In genomic region chr12:65308001-65308400, GRCh38 we compare ENCODE assay signal across 19 cellular contexts. TPM values are rescaled to one million over a fixed set of nuclear protein-coding genes. Genes with fewer than 3 reads are reported as not detected.
DNase-seq lines count a peak whose midpoint lies in the region; ATAC-seq, FAIRE-seq and TF ChIP-seq lines count a peak whose summit lies in the region.
"Had no signal": no experiment of that assay in that cellular context is flagged by ENCODE, and none has a peak within 500 bp of the region (broad histone marks: within the 10 kb centered on the region; RNA-seq: fewer than 3 reads in every experiment).

No MANE protein-coding gene starts in this region.

- no peak for TF ChIP-seq POLR2A in GM12892 (IDR thresholded peaks at IDR 0.05; ENCODE audit: low read depth, low read length)

- FAIRE-seq in GM12892 (lab: Jason Lieb, UNC), result no peak

- H3K4me1 ChIP-seq in BLaER1, result peaks cover 26% of the 10 kb centered on the region
- H3K4me1 ChIP-seq in mesodermal cell (ENCODE audit: control insufficient read depth, insufficient read depth, low read length, poor library complexity, severe bottlenecking), result peaks cover 43% of the 10 kb centered on the region
- H3K4me1 ChIP-seq: HAP-1 had no signal

- H4K20me1 ChIP-seq in BLaER1, result no peaks in the 10 kb centered on the region

- peak overlapping the region; percentile 50 for H3K4me2 ChIP-seq in BLaER1

- no peaks in the 10 kb centered on the region for H3K27me3 ChIP-seq in BLaER1

- no peaks in the 10 kb centered on the region for H3K36me3 ChIP-seq in BLaER1
- peaks cover 15% of the 10 kb centered on the region for H3K36me3 ChIP-seq in mesodermal cell (ENCODE audit: control insufficient read depth, insufficient read depth, low read length)
- H3K36me3 ChIP-seq: HAP-1 had no signal

- peak; percentile 21 to 34 for DNase-seq in Kasumi-1 (lab: John Stamatoyannopoulos, UW)
- DNase-seq in cerebellar cortex (ENCODE audit: low spot score), result peak; percentile 41
- no peak for DNase-seq in NCI-H2029 treated with DMSO at 0.1 percent for 48 hours (lab: John Stamatoyannopoulos, UW)
- no peak for DNase-seq in GM12892 (ENCODE audit: insufficient read length)
- DNase-seq: activated CD4-positive, alpha-beta T cell treated with anti-CD3 and anti-CD28 coated beads, Interleukin-2, amount 50 U/mL, for 48 hours; anterior cingulate cortex; DMS53; foreskin melanocyte; midbrain; NCI-H1694 treated with DMSO at 0.1 percent for 48 hours; NCI-H748 treated with DMSO at 0.1 percent for 48 hours; occipital lobe; stimulated activated naive CD8-positive, alpha-beta T cell treated with anti-CD3 and anti-CD28 coated beads, Interleukin-15, amount 100 ng/mL, for 72 hours had no signal

- no peaks in the 10 kb centered on the region for H3K9me3 ChIP-seq in BLaER1
- no peaks in the 10 kb centered on the region for H3K9me3 ChIP-seq in mesodermal cell (ENCODE audit: control insufficient read depth, low read length)
- H3K9me3 ChIP-seq: HAP-1 had no signal

- no peak overlapping the region for H3K9ac ChIP-seq in BLaER1

- 85 to 100% methylated on average over 2 to 3 of the region's 4 CpGs for WGBS in mesodermal cell (ENCODE audit: insufficient coverage in 2 of 2), 2 experiments

- ATAC-seq in GM19035 (IDR thresholded peaks at IDR 0.05; ENCODE audit: unreplicated experiment), result no peak
- ATAC-seq in GM21717 (IDR thresholded peaks at IDR 0.05; ENCODE audit: unreplicated experiment), result no peak
- ATAC-seq: stimulated activated naive CD8-positive, alpha-beta T cell treated with anti-CD3 and anti-CD28 coated beads, Interleukin-15, amount 100 ng/mL, for 72 hours had no signal

- H3K27ac ChIP-seq in BLaER1 (0 out of 2 replicates have a peak overlapping the region, but pooled peaks have one; percentile 14), mesodermal cell (ENCODE audit: low read depth, low read length, severe bottlenecking) (peak overlapping the region; percentile 55)

- H3K4me3 ChIP-seq in BLaER1 (no peak overlapping the region), mesodermal cell (ENCODE audit: extremely low read depth, insufficient read depth, low read length, poor library complexity, severe bottlenecking) (no peak overlapping the region)
- H3K4me3 ChIP-seq: HAP-1, skin epidermis had no signal

RNA-seq across cellular contexts. Expression of gene MSRB3, which starts 29.5 kb away (rescaled TPM):
- 26.5 TPM for polyA plus RNA-seq in mesodermal cell (2013, experiment 1 of 2)
- polyA plus RNA-seq in mesodermal cell (2013, experiment 2 of 2), result 25.9 TPM
- 0.45 TPM for polyA plus RNA-seq in GM12892 (2012; ENCODE audit: missing spikeins)

Comparison
In these comparisons a context has a peak if more than half of its experiments do, and no peak if none do; other contexts are left out.
1. DNase-seq: peak in Kasumi-1 (2 of 2) and cerebellar cortex (single experiment); none in NCI-H2029 treated with DMSO at 0.1 percent for 48 hours (single experiment) and GM12892 (single experiment).